Comparison of ENCODE assay signal across 8 cellular contexts in the genomic region with DNA sequence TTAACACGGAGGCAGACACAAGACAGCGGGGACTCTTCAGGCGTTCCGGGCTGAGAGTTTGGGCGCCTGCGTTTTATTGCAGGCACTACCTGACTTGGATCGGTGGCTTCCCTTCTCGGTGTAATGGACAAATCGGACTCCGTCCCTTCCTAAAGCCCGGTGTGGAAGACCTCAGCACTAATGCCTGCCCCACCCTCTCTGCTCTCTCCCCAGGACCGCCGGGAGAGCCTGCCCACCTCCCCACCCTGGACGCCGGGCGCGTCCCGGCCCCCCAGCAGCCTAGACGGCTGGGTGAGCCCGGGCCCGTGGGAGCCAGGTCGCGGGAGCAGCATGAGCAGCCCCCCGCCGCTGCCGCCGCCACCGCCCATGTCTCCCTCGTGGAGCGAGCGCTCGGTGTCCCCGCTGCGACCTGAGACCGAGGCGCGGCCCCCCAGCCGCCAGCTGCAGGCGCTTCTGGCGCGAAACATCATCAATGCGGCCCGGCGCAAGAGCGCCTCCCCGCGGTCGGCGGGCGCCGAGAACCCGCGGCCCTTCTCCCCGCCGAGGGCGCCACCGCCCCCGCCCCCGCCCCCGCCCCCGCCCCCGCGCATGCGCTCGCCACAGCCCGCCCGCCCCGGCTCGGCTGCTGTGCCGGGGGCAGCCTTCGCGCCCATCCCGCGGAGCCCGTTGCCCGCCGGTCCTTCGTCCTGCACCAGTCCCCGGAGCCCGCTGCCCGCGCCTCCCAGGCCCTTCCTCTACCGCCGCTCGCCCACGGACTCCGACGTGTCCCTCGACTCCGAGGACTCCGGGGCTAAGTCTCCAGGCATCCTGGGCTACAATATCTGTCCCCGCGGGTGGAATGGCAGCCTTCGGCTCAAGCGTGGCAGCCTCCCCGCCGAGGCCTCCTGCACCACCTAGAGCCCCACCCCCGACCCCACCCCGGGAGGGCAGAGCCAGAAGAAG. TPM values are rescaled to one million over a fixed set of nuclear protein-coding genes. Genes with fewer than 3 reads are reported as not detected.
DNase-seq lines count a peak whose midpoint lies in the region; ATAC-seq and TF ChIP-seq lines count a peak whose summit lies in the region.

No MANE protein-coding gene starts in this region.

- H4K20me1 ChIP-seq in HCT116 (ENCODE audit: insufficient read depth) (no peaks in the 10 kb centered on the region), smooth muscle cell (ENCODE audit: low read depth) (peaks cover 48% of the 10 kb centered on the region)

- POLR2A ChIA-PET in HCT116 (lab: Charles Lee): no interaction called here

- H3K4me3 ChIP-seq in HCT116 (replicated peaks in 1 of 2; ENCODE audit: low read depth in 1 of 2, low read length in 2 of 2) (peak overlapping the region; percentile 46 to 64), NB4 (ENCODE audit: low read depth, low read length) (peak overlapping the region; percentile 43), iPS-18c (ENCODE audit: insufficient read depth, low read depth, low read length) (peak overlapping the region; percentile 71), smooth muscle cell (peak overlapping the region; percentile 55)

- peaks cover 31% of the 10 kb centered on the region for H3F3A ChIP-seq in smooth muscle cell (ENCODE audit: low read depth)

- DNase-seq in GM10266 (ENCODE audit: extremely low spot score) (peak; percentile 96), HCT116 (ENCODE audit: low read depth, low spot score) (no peak), NB4 (ENCODE audit: low read depth) (peak; percentile 83), T-helper 22 cell (ENCODE audit: low read depth) (peak; percentile 64), astrocyte of the hippocampus (ENCODE audit: low read depth, low spot score) (peak; percentile 90), smooth muscle cell (lab: John Stamatoyannopoulos, UW; ENCODE audit: unreplicated experiment) (peak; percentile 63), cerebellar cortex (ENCODE audit: low spot score) (no peak)

- H3K9ac ChIP-seq in HCT116 (ENCODE audit: low read length) (peak overlapping the region; percentile 66), smooth muscle cell (ENCODE audit: low read depth) (no peak overlapping the region)

- peak overlapping the region; percentile 88 for H3K4me2 ChIP-seq in HCT116 (ENCODE audit: low read length)
- H3K4me2 ChIP-seq in smooth muscle cell: peak overlapping the region; percentile 87

- no peaks in the 10 kb centered on the region for H3K36me3 ChIP-seq in HCT116 (ENCODE audit: control insufficient read depth in 1 of 2, insufficient read depth in 2 of 2, low read length in 2 of 2)
- H3K36me3 ChIP-seq in smooth muscle cell (ENCODE audit: low read depth): no peaks in the 10 kb centered on the region

- BruUV-seq in HCT116 (replicated peaks; lab: Mats Ljungman, UMichigan): no TSS peak

- H3K27me3 ChIP-seq in HCT116 (ENCODE audit: insufficient read depth, low read length) (no peaks in the 10 kb centered on the region), smooth muscle cell (ENCODE audit: low read depth) (no peaks in the 10 kb centered on the region)

- no peaks in the 10 kb centered on the region for H3K9me3 ChIP-seq in HCT116 (ENCODE audit: control insufficient read depth in 1 of 2, insufficient read depth in 1 of 2, low read depth in 1 of 2, low read length in 2 of 2)
- H3K9me3 ChIP-seq in iPS-18c (ENCODE audit: control insufficient read depth, insufficient read depth, low read length): no peaks in the 10 kb centered on the region
- no peaks in the 10 kb centered on the region for H3K9me3 ChIP-seq in smooth muscle cell (replicated peaks; ENCODE audit: low read depth)

- CTCF ChIA-PET in HCT116 (lab: Charles Lee): interaction anchor here (0.6 to 1.9 kb wide), 3 partner anchors 17 to 99 kb away, joined by 4 to 5 read pairs (median 4); partner anchors contain the start of gene SYNPO

- 4% methylated on average over 48 of the region's 99 CpGs for WGBS in smooth muscle cell (ENCODE audit: low lambda C conversion rate)

- peak overlapping the region; percentile 48 for H2AFZ ChIP-seq in HCT116 (ENCODE audit: low read depth, low read length, poor library complexity, severe bottlenecking)
- no peak overlapping the region for H2AFZ ChIP-seq in smooth muscle cell (ENCODE audit: low read depth)

- ATAC-seq in HCT116: peak; percentile 75

- no peaks in the 10 kb centered on the region for H3K9me2 ChIP-seq in HCT116 (ENCODE audit: insufficient read depth)

- H3K4me1 ChIP-seq in HCT116 (ENCODE audit: control insufficient read depth in 1 of 2, insufficient read depth in 2 of 2, low read length in 2 of 2): peaks cover 4 to 15% of the 10 kb centered on the region in 2 experiments; a peak in 3 of 4 replicates
- peaks cover 27% of the 10 kb centered on the region for H3K4me1 ChIP-seq in smooth muscle cell (ENCODE audit: low read depth)

- RAD21 ChIA-PET in HCT116 (lab: Charles Lee; ENCODE audit: low non-redundant PET in 1 of 2, low total read pairs in 2 of 2, uncharacterized antibody in 2 of 2, unreplicated experiment in 2 of 2): no interaction called here

- no peak for TF ChIP-seq POLR2A in HCT116 (IDR thresholded peaks at IDR 0.05; ENCODE audit: borderline replicate concordance, extremely low read depth, insufficient read depth, insufficient read length)
- TF ChIP-seq POLR2A in NB4 (IDR thresholded peaks at IDR 0.05; ENCODE audit: extremely low read depth, insufficient read length): peak; percentile 23

- H3K27ac ChIP-seq in HCT116 (ENCODE audit: low read depth, low read length) (no peak overlapping the region), smooth muscle cell (ENCODE audit: low read depth) (peak overlapping the region; percentile 62)

- H3K79me2 ChIP-seq in HCT116 (ENCODE audit: insufficient read depth, low read length) (no peaks in the 10 kb centered on the region), smooth muscle cell (ENCODE audit: low read depth) (peaks cover 25% of the 10 kb centered on the region)

- intact Hi-C loops in HCT116 (cut with micrococcal nuclease): loop anchor here (1.0 to 5.0 kb wide), 3 partner anchors 93 to 198 kb away; partner anchors contain the start of gene IRGM

- peak; percentile 80 for TF ChIP-seq CTCF in GM10266 (IDR thresholded peaks at IDR 0.05; ENCODE audit: control insufficient read depth, insufficient read depth, low read depth, missing control alignments)
- peak; percentile 37 to 59 (median 55); a peak in 5 of 6 replicates for TF ChIP-seq CTCF in HCT116 (IDR thresholded peaks at IDR 0.05 in 2 of 3, conservative IDR thresholded peaks at IDR 0.05 in 1 of 3; ENCODE audit: borderline replicate concordance in 1 of 3, insufficient read depth in 1 of 3, low read depth in 2 of 3, low read length in 2 of 3)
- peak; percentile 32 for TF ChIP-seq CTCF in NB4 (IDR thresholded peaks at IDR 0.05; ENCODE audit: low read depth, low read length)
- TF ChIP-seq CTCF in smooth muscle cell (IDR thresholded peaks at IDR 0.05; ENCODE audit: borderline replicate concordance, insufficient read depth, poor library complexity, severe bottlenecking): peak; percentile 47

- peak; percentile 79 for TF ChIP-seq RAD21 in HCT116 (IDR thresholded peaks at IDR 0.05; ENCODE audit: low read depth)

TF ChIP-seq in HCT116, 20 proteins besides CTCF, POLR2A, EP300 and RAD21:
- TF ChIP-seq EGR1 (IDR thresholded peaks at IDR 0.05; ENCODE audit: low read depth) (peak; percentile 71; the same call in 1 of the 2 replicates), POLR2AphosphoS5 (IDR thresholded peaks at IDR 0.05; ENCODE audit: low read depth, low read length) (peak; percentile 79), YY1 (IDR thresholded peaks at IDR 0.05; ENCODE audit: extremely low read depth, insufficient replicate concordance, low read depth, low read length) (no peak), ZNF274 (IDR thresholded peaks at IDR 0.05; ENCODE audit: low read depth, low read length) (no peak)
- TF ChIP-seq, protein P1, sequence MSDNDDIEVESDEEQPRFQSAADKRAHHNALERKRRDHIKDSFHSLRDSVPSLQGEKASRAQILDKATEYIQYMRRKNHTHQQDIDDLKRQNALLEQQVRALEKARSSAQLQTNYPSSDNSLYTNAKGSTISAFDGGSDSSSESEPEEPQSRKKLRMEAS (IDR thresholded peaks at IDR 0.05): peak; percentile 49; the same call in 1 of the 2 replicates

RNA-seq across cellular contexts. Expression of gene MYOZ3, which starts 4.6 kb away (rescaled TPM):
- 0.10 TPM for total RNA-seq in HCT116 (2021; ENCODE audit: unreplicated experiment)
- polyA plus RNA-seq in HCT116 (2012): 0.04 and 0.06 TPM in 2 replicates
- 6.4 and 8.2 TPM in 2 replicates for total RNA-seq in smooth muscle cell
- polyA plus RNA-seq in smooth muscle cell: 7.9 and 12.2 TPM in 2 replicates

RNA-seq across cellular contexts. Expression of gene SYNPO, which starts 16.0 kb away (rescaled TPM):
- total RNA-seq in HCT116 (2021; ENCODE audit: unreplicated experiment): 8.2 TPM
- polyA plus RNA-seq in HCT116 (2012): 7.5 and 8.6 TPM in 2 replicates
- total RNA-seq in smooth muscle cell: 30.5 and 46.4 TPM in 2 replicates
- polyA plus RNA-seq in smooth muscle cell: 34.2 and 36.9 TPM in 2 replicates

RNA-seq across cellular contexts. Expression of gene RBM22, which starts 44.4 kb away (rescaled TPM):
- total RNA-seq in HCT116 (2021; ENCODE audit: unreplicated experiment): 61.4 TPM
- 37.8 and 43.4 TPM in 2 replicates for polyA plus RNA-seq in HCT116 (2012)
- 64.0 and 66.6 TPM in 2 replicates for total RNA-seq in smooth muscle cell
- 48.6 and 62.9 TPM in 2 replicates for polyA plus RNA-seq in smooth muscle cell

Comparison
In these comparisons a context has a peak if more than half of its experiments do, and no peak if none do; other contexts are left out.
1. DNase-seq: peak in GM10266 (single experiment), NB4 (single experiment), T-helper 22 cell (single experiment), astrocyte of the hippocampus (single experiment) and smooth muscle cell (single experiment); none in HCT116 (single experiment) and cerebellar cortex (single experiment).
2. Peak in every context shown above with its lines, with median percentiles within 50 percentile points of each other: CTCF ChIP-seq and H3K4me3 ChIP-seq.